Comparison of ENCODE assay signal across 27 cellular contexts in genomic region chr15:85118173-85118572, GRCh38.
DNase-seq lines count a peak whose midpoint lies in the region; ATAC-seq and TF ChIP-seq lines count a peak whose summit lies in the region.
"Had no signal": no experiment of that assay in that cellular context is flagged by ENCODE, and none has a peak within 500 bp of the region (broad histone marks: within the 10 kb centered on the region; RNA-seq: fewer than 3 reads in every experiment).

No MANE protein-coding gene starts in this region.

- no peaks in the 10 kb centered on the region for H3K27me3 Mint-ChIP-seq in activated CD4-positive, alpha-beta T cell treated with anti-CD3 and anti-CD28 coated beads for 36 hours
- peaks cover 7% of the 10 kb centered on the region for H3K27me3 Mint-ChIP-seq in endothelial cell (ENCODE audit: unreplicated experiment)
- H3K27me3 Mint-ChIP-seq: CD8-positive, alpha-beta memory T cell had no signal

- TF ChIP-seq CTCF in endothelial cell (IDR thresholded peaks at IDR 0.05; ENCODE audit: unreplicated experiment): no peak
- TF ChIP-seq CTCF in thyroid gland (IDR thresholded peaks at IDR 0.05): no peak
- TF ChIP-seq CTCF in WERI-Rb-1 (IDR thresholded peaks at IDR 0.05; ENCODE audit: low read depth, low read length): no peak

- POLR2A ChIA-PET in activated CD4-positive, alpha-beta T cell treated with anti-CD3 and anti-CD28 coated beads for 36 hours (lab: Charles Lee): no interaction called here

- H3K4me1 Mint-ChIP-seq in activated CD4-positive, alpha-beta T cell treated with anti-CD3 and anti-CD28 coated beads for 36 hours: peaks cover 10% of the 10 kb centered on the region
- peaks cover 6% of the 10 kb centered on the region for H3K4me1 Mint-ChIP-seq in endothelial cell (ENCODE audit: unreplicated experiment)
- H3K4me1 Mint-ChIP-seq: CD14-positive monocyte had no signal

- no peaks in the 10 kb centered on the region for H3K9me3 Mint-ChIP-seq in activated CD4-positive, alpha-beta T cell treated with anti-CD3 and anti-CD28 coated beads for 36 hours (ENCODE audit: low read depth)
- no peaks in the 10 kb centered on the region for H3K9me3 Mint-ChIP-seq in endothelial cell (ENCODE audit: unreplicated experiment)
- H3K9me3 Mint-ChIP-seq: CD14-positive monocyte; CD8-positive, alpha-beta memory T cell had no signal

- H3K4me3 Mint-ChIP-seq in activated CD4-positive, alpha-beta T cell treated with anti-CD3 and anti-CD28 coated beads for 36 hours: no peak overlapping the region
- H3K4me3 Mint-ChIP-seq in endothelial cell (ENCODE audit: unreplicated experiment): peak overlapping the region; percentile 50
- H3K4me3 Mint-ChIP-seq: CD14-positive monocyte; CD8-positive, alpha-beta memory T cell had no signal

- H3K4me1 ChIP-seq in thyroid gland: peaks cover 6 to 8% of the 10 kb centered on the region in 2 donors
- H3K4me1 ChIP-seq: BE2C had no signal

- no peaks in the 10 kb centered on the region for H3K9me3 ChIP-seq in thyroid gland
- no peaks in the 10 kb centered on the region for H3K9me3 ChIP-seq in WERI-Rb-1 (ENCODE audit: severe bottlenecking)
- H3K9me3 ChIP-seq: BE2C had no signal

- H3K27ac Mint-ChIP-seq in activated CD4-positive, alpha-beta T cell treated with anti-CD3 and anti-CD28 coated beads for 36 hours: peak overlapping the region; percentile 7
- H3K27ac Mint-ChIP-seq in endothelial cell (ENCODE audit: unreplicated experiment): no peak overlapping the region
- H3K27ac Mint-ChIP-seq: CD14-positive monocyte had no signal

- WGBS in thyroid gland, 2 donors: 97 to 99% methylated on average over 4 of the region's 4 CpGs

- H3K36me3 ChIP-seq in thyroid gland (peaks cover 0 to 4% of the 10 kb centered on the region in 2 donors), WERI-Rb-1 (peaks cover 33% of the 10 kb centered on the region)
- H3K36me3 ChIP-seq: BE2C had no signal

- H3K36me3 Mint-ChIP-seq in activated CD4-positive, alpha-beta T cell treated with anti-CD3 and anti-CD28 coated beads for 36 hours (ENCODE audit: low read depth): peaks cover 44% of the 10 kb centered on the region
- H3K36me3 Mint-ChIP-seq in endothelial cell (ENCODE audit: low read depth, unreplicated experiment): peaks cover 33% of the 10 kb centered on the region

- ATAC-seq in activated CD4-positive, alpha-beta T cell treated with anti-CD3 and anti-CD28 coated beads for 36 hours: no peak
- peak; percentile 47 for ATAC-seq in left ventricle myocardium superior
- no peak for ATAC-seq in Right ventricle myocardium inferior
- no peak for ATAC-seq in GM21528 (IDR thresholded peaks at IDR 0.05; ENCODE audit: low FRiP score, unreplicated experiment)
- ATAC-seq: GM12878 had no signal

- H3K27me3 ChIP-seq in thyroid gland (no peaks in the 10 kb centered on the region), WERI-Rb-1 (ENCODE audit: insufficient read depth, low read depth, severe bottlenecking) (no peaks in the 10 kb centered on the region)
- H3K27me3 ChIP-seq: BE2C had no signal

- CTCF ChIA-PET in activated CD4-positive, alpha-beta T cell treated with anti-CD3 and anti-CD28 coated beads for 36 hours (lab: Charles Lee): interaction anchor here (0.9 kb wide), 1 partner anchor 109 kb away, joined by 3 read pairs; no protein-coding TSS in a partner anchor

- no peak for TF ChIP-seq POLR2A in thyroid gland (IDR thresholded peaks at IDR 0.05)

- H3K4me3 ChIP-seq in thyroid gland (replicated peaks in 1 of 3) (no peak overlapping the region), WERI-Rb-1 (ENCODE audit: low read depth, low read length) (no peak overlapping the region)
- H3K4me3 ChIP-seq: GM12878, PC-9 had no signal

- H3K27ac ChIP-seq in thyroid gland (peak overlapping the region; percentile 10 to 53 (median 26)), WERI-Rb-1 (no peak overlapping the region)
- H3K27ac ChIP-seq: 22Rv1, KMS-11, PC-9 had no signal

- DNase-seq in activated CD4-positive, alpha-beta T cell treated with anti-CD3 and anti-CD28 coated beads for 36 hours: no peak
- no peak for DNase-seq in activated CD4-positive, alpha-beta T cell treated with anti-CD3 and anti-CD28 coated beads for 1 hour
- DNase-seq in left ventricle myocardium superior (no peak), Right ventricle myocardium inferior (ENCODE audit: missing footprints) (no peak), endothelial cell (ENCODE audit: low spot score) (no peak), thyroid gland (no peak), WERI-Rb-1 (no peak)
- DNase-seq: BE2C; CD8-positive, alpha-beta memory T cell; DMS 273 treated with DMSO at 0.1 percent for 48 hours; DMS79; EL; GDM1; HCEC 1CT; MM.1S; NCI-H1048; NCI-H1417; NCI-H1694; NCI-H2029 treated with DMSO at 0.1 percent for 48 hours; NCI-H526 treated with DMSO at 0.1 percent for 48 hours; PC-9; SHP77 had no signal

- intact Hi-C loops in activated CD4-positive, alpha-beta T cell treated with anti-CD3 and anti-CD28 coated beads for 36 hours (cut with DNase I, micrococcal nuclease): no loop called here
- intact Hi-C loops in left ventricle myocardium superior (cut with micrococcal nuclease) (no loop called here), Right ventricle myocardium inferior (cut with DNase I) (no loop called here), thyroid gland (cut with DNase I) (no loop called here)
